Comparison of ENCODE assay signal across 12 cellular contexts in genomic region chr22:16721969-16722368, GRCh38.
"Had no signal": no experiment of that assay in that cellular context is flagged by ENCODE, and none has a peak within 500 bp of the region (broad histone marks: within the 10 kb centered on the region; RNA-seq: fewer than 3 reads in every experiment).

No MANE protein-coding gene starts in this region.

- H3K9me3 ChIP-seq: adrenal gland, body of pancreas, gastroesophageal sphincter had no signal

- H3K4me3 ChIP-seq: adrenal gland, body of pancreas, gastroesophageal sphincter, hepatocyte had no signal

- H3K36me3 ChIP-seq: adrenal gland, gastroesophageal sphincter had no signal

- H3K27ac ChIP-seq: adrenal gland, body of pancreas, epithelial cell of prostate, gastroesophageal sphincter, hepatocyte, parathyroid adenoma had no signal

- H3K27me3 ChIP-seq: body of pancreas, hepatocyte had no signal

- H3K4me2 ChIP-seq: hepatocyte had no signal

- H3K9ac ChIP-seq: parathyroid adenoma had no signal

- H3K4me1 ChIP-seq: adrenal gland, body of pancreas, gastroesophageal sphincter, parathyroid adenoma had no signal

- DNase-seq: activated naive CD4-positive, alpha-beta T cell treated with anti-CD3 and anti-CD28 coated beads, Interleukin-2, amount 50 U/mL, for 16 hours; adrenal gland; body of pancreas; effector memory CD8-positive, alpha-beta T cell; kidney; left ventricle myocardium superior; stimulated activated CD4-positive, alpha-beta T cell treated with anti-CD3 and anti-CD28 coated beads, Interleukin-15, amount 100 ng/mL, for 24 hours; stimulated activated CD4-positive, alpha-beta T cell treated with anti-CD3 and anti-CD28 coated beads, Interleukin-4, amount 100 ng/mL, for 4 hours had no signal
